In the genomic region with DNA sequence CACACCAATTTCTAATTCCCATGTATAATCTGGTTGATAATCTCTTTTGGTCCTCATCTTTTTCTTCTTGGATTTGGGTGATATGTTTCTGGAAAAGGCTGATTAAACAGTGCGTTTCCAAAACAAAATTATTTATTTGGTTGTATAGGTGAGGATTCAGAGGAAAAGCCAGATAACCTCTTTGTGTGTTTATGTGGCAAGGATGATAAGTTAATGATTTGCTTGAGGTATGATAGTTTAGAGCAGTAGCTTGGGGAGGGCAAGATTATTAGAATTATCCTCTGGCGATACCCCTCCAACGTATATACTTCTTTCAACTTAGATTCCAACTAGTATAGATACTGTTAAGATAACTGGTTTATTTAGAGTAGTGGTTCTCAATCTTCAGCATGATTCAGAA, we compare ENCODE assay signal across 30 cellular contexts.
"Had no signal": no experiment of that assay in that cellular context is flagged by ENCODE, and none has a peak within 500 bp of the region (broad histone marks: within the 10 kb centered on the region; RNA-seq: fewer than 3 reads in every experiment).

No MANE protein-coding gene starts in this region.

- H3K9me3 Mint-ChIP-seq: naive thymus-derived CD8-positive, alpha-beta T cell; natural killer cell treated with Interleukin-12 subunit alpha and Interleukin-12 subunit beta and Interleukin-15 and Interleukin-18, amount 100 ng/mL, for 72 hours; nephron progenitor cell; neural crest cell; stimulated activated memory B cell treated with anti-CD40 and anti-IgM and Interleukin-4, amounts not matched to agents 10 μg/mL and 1 μg/mL and 100 μg/mL, for 72 hours; stimulated activated naive CD8-positive, alpha-beta T cell treated with anti-CD3 and anti-CD28 coated beads, Interleukin-15, amount 100 ng/mL, for 72 hours; type B pancreatic cell had no signal

- H3K4me3 Mint-ChIP-seq: naive thymus-derived CD8-positive, alpha-beta T cell; natural killer cell treated with Interleukin-12 subunit alpha and Interleukin-12 subunit beta and Interleukin-15 and Interleukin-18, amount 100 ng/mL, for 72 hours; nephron progenitor cell; neural crest cell; stimulated activated memory B cell treated with anti-CD40 and anti-IgM and Interleukin-4, amounts not matched to agents 10 μg/mL and 1 μg/mL and 100 μg/mL, for 72 hours; stimulated activated naive CD8-positive, alpha-beta T cell treated with anti-CD3 and anti-CD28 coated beads, Interleukin-15, amount 100 ng/mL, for 72 hours; type B pancreatic cell had no signal

- H3K27ac ChIP-seq: neutrophil, pancreas, psoas muscle, skin epidermis, spleen, suprapubic skin, testis, tibial artery, transverse colon, upper lobe of right lung, uterus had no signal

- H3K27me3 ChIP-seq: neutrophil, pancreas, spleen, suprapubic skin, testis, tibial artery, transverse colon, upper lobe of right lung, uterus had no signal

- H3K27ac Mint-ChIP-seq: naive thymus-derived CD8-positive, alpha-beta T cell; natural killer cell treated with Interleukin-12 subunit alpha and Interleukin-12 subunit beta and Interleukin-15 and Interleukin-18, amount 100 ng/mL, for 72 hours; nephron progenitor cell; stimulated activated memory B cell treated with anti-CD40 and anti-IgM and Interleukin-4, amounts not matched to agents 10 μg/mL and 1 μg/mL and 100 μg/mL, for 72 hours; stimulated activated naive CD8-positive, alpha-beta T cell treated with anti-CD3 and anti-CD28 coated beads, Interleukin-15, amount 100 ng/mL, for 72 hours; type B pancreatic cell had no signal

- H3K4me1 Mint-ChIP-seq: naive thymus-derived CD8-positive, alpha-beta T cell; nephron progenitor cell; neural crest cell; stimulated activated memory B cell treated with anti-CD40 and anti-IgM and Interleukin-4, amounts not matched to agents 10 μg/mL and 1 μg/mL and 100 μg/mL, for 72 hours; stimulated activated naive CD8-positive, alpha-beta T cell treated with anti-CD3 and anti-CD28 coated beads, Interleukin-15, amount 100 ng/mL, for 72 hours had no signal

- ATAC-seq: naive thymus-derived CD8-positive, alpha-beta T cell; natural killer cell treated with Interleukin-12 subunit alpha and Interleukin-12 subunit beta and Interleukin-15 and Interleukin-18, amount 100 ng/mL, for 72 hours; pancreas; psoas muscle; right cardiac atrium; sciatic nerve; stimulated activated memory B cell treated with anti-CD40 and anti-IgM and Interleukin-4, amounts not matched to agents 10 μg/mL and 1 μg/mL and 100 μg/mL, for 72 hours; stimulated activated naive CD8-positive, alpha-beta T cell treated with anti-CD3 and anti-CD28 coated beads, Interleukin-15, amount 100 ng/mL, for 72 hours; stimulated activated naive CD8-positive, alpha-beta T cell treated with anti-CD3 and anti-CD28 coated beads, Interleukin-15, Interleukin-2, amounts not matched to agents 100 U/mL and 50 U/mL, for 24 hours; upper lobe of right lung had no signal

- H3K4me2 ChIP-seq: smooth muscle cell had no signal

- H3K36me3 Mint-ChIP-seq: naive thymus-derived CD8-positive, alpha-beta T cell; natural killer cell treated with Interleukin-12 subunit alpha and Interleukin-12 subunit beta and Interleukin-15 and Interleukin-18, amount 100 ng/mL, for 72 hours; stimulated activated memory B cell treated with anti-CD40 and anti-IgM and Interleukin-4, amounts not matched to agents 10 μg/mL and 1 μg/mL and 100 μg/mL, for 72 hours had no signal

- H3K4me3 ChIP-seq: pancreas, psoas muscle, skin epidermis, smooth muscle cell, spleen, suprapubic skin, testis, tibial artery, transverse colon, upper lobe of right lung, uterus had no signal

- H3K36me3 ChIP-seq: neutrophil, pancreas, spleen, suprapubic skin, tibial artery, transverse colon, upper lobe of right lung, uterus had no signal

- H3K4me1 ChIP-seq: psoas muscle, spleen, suprapubic skin, testis, upper lobe of right lung, uterus had no signal

- DNase-seq: naive thymus-derived CD8-positive, alpha-beta T cell; nephron progenitor cell; nucleus accumbens; pancreas; psoas muscle; right cardiac atrium; spleen; stimulated activated CD4-positive, alpha-beta T cell treated with anti-CD3 and anti-CD28 coated beads, Interleukin-12 subunit alpha, Interleukin-12 subunit beta, amount 100 ng/mL, for 4 hours; stimulated activated CD4-positive, alpha-beta T cell treated with anti-CD3 and anti-CD28 coated beads, Interleukin-1b, Interleukin-23, amount 100 ng/mL, for 48 hours; stimulated activated CD4-positive, alpha-beta T cell treated with anti-CD3 and anti-CD28 coated beads, Interleukin-4, amount 100 ng/mL, for 1 hour; stimulated activated CD4-positive, alpha-beta T cell treated with anti-CD3 and anti-CD28 coated beads, Interleukin-4, amount 100 ng/mL, for 4 hours; stimulated activated CD8-positive, alpha-beta memory T cell treated with anti-CD3 and anti-CD28 coated beads, Interleukin-4, amount 100 ng/mL, for 48 hours; stimulated activated naive CD4-positive, alpha-beta T cell; stimulated activated naive CD8-positive, alpha-beta T cell treated with anti-CD3 and anti-CD28 coated beads, Interleukin-15, amount 100 ng/mL, for 72 hours; stimulated activated naive CD8-positive, alpha-beta T cell treated with anti-CD3 and anti-CD28 coated beads, Interleukin-15, Interleukin-2, amounts not matched to agents 100 U/mL and 50 U/mL, for 24 hours; substantia nigra; testis; tibial artery; transverse colon; upper lobe of right lung; uterus had no signal

- H3K27me3 Mint-ChIP-seq: natural killer cell treated with Interleukin-12 subunit alpha and Interleukin-12 subunit beta and Interleukin-15 and Interleukin-18, amount 100 ng/mL, for 72 hours; type B pancreatic cell had no signal

- H3K9me3 ChIP-seq: neutrophil, pancreas, psoas muscle, spleen, suprapubic skin, testis, tibial artery, transverse colon, upper lobe of right lung, uterus had no signal
